Comparison of ENCODE assay signal across 36 cellular contexts in the genomic region with DNA sequence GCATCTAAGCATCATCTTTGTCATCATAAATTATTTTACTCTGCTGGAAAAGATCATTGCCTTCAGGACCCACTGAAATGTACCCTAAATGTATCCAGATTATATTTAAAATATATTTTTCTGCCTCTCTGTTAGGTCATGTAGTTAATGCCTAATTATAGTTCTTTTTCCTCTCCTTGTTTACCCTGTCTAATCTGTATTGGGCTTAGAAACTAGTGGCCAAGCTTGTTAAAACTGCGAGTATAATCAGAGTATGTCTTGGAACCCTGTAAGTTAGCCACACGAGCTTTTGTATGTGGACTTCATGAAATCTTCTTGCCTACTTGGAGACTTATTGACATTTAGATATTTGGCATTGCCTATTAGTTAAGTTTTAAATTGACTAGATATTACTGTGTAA. TPM values are rescaled to one million over a fixed set of nuclear protein-coding genes. Genes with fewer than 3 reads are reported as not detected.
DNase-seq lines count a peak whose midpoint lies in the region; ATAC-seq, FAIRE-seq and TF ChIP-seq lines count a peak whose summit lies in the region.
"Had no signal": no experiment of that assay in that cellular context is flagged by ENCODE, and none has a peak within 500 bp of the region (broad histone marks: within the 10 kb centered on the region; RNA-seq: fewer than 3 reads in every experiment).

No MANE protein-coding gene starts in this region.

- H3K4me3 Mint-ChIP-seq in progenitor cell of endocrine pancreas (ENCODE audit: low read depth), result no peak overlapping the region
- H3K4me3 Mint-ChIP-seq in activated T-cell treated with anti-CD3 and anti-CD28 coated beads, Interleukin-2, amount 50 U/mL, for 72 hours, result no peak overlapping the region
- H3K4me3 Mint-ChIP-seq: B cell; CD14-positive monocyte; CD4-positive, alpha-beta memory T cell; CD4-positive, alpha-beta T cell; CD4-positive, CD25-positive, alpha-beta regulatory T cell; CD8-positive, alpha-beta memory T cell; CD8-positive, alpha-beta T cell had no signal

- H3K4me1 ChIP-seq in body of pancreas (peaks cover 35% of the 10 kb centered on the region), pancreas (peaks cover 4 to 30% (median 6%) of the 10 kb centered on the region in 3 donors)
- H3K4me1 ChIP-seq: A549, BE2C, Caco-2 had no signal

- H3K9me3 ChIP-seq in body of pancreas, result no peaks in the 10 kb centered on the region
- H3K9me3 ChIP-seq in pancreas, result no peaks in the 10 kb centered on the region
- H3K9me3 ChIP-seq: A549, BE2C, Caco-2 had no signal

- no peak overlapping the region for H3K4me3 ChIP-seq in body of pancreas
- H3K4me3 ChIP-seq in pancreas, result no peak overlapping the region
- H3K4me3 ChIP-seq: A549; BLaER1; BLaER1 treated with 17β-estradiol and CSF1 and Interleukin-3, amounts not matched to agents 10 nM and 100 nM had no signal

- H3K27ac ChIP-seq in body of pancreas, result peak overlapping the region in 3 of 4 donors; percentile 25 to 86 (median 79)
- peak overlapping the region in 2 of 4 donors; percentile 51 to 79 for H3K27ac ChIP-seq in pancreas
- H3K27ac ChIP-seq: 22Rv1; A549; BLaER1; BLaER1 treated with 17β-estradiol and CSF1 and Interleukin-3, amounts not matched to agents 10 nM and 100 nM; C4-2B had no signal

- H3K9me3 Mint-ChIP-seq in progenitor cell of endocrine pancreas (ENCODE audit: low read depth), result no peaks in the 10 kb centered on the region
- no peaks in the 10 kb centered on the region for H3K9me3 Mint-ChIP-seq in activated T-cell treated with anti-CD3 and anti-CD28 coated beads, Interleukin-2, amount 50 U/mL, for 72 hours
- H3K9me3 Mint-ChIP-seq: CD14-positive monocyte; CD4-positive, alpha-beta memory T cell; CD4-positive, alpha-beta T cell; CD4-positive, CD25-positive, alpha-beta regulatory T cell; CD8-positive, alpha-beta memory T cell; CD8-positive, alpha-beta T cell had no signal

- intact Hi-C loops in body of pancreas (cut with DNase I) (no loop called here), pancreas (cut with DNase I) (no loop called here)

- H3K27me3 ChIP-seq in body of pancreas, result no peaks in the 10 kb centered on the region
- H3K27me3 ChIP-seq in pancreas, result no peaks in the 10 kb centered on the region
- H3K27me3 ChIP-seq: BE2C; BLaER1; BLaER1 treated with 17β-estradiol and CSF1 and Interleukin-3, amounts not matched to agents 10 nM and 100 nM had no signal

- peaks cover 3% of the 10 kb centered on the region for H3K36me3 Mint-ChIP-seq in progenitor cell of endocrine pancreas (ENCODE audit: insufficient read depth)
- no peaks in the 10 kb centered on the region for H3K36me3 Mint-ChIP-seq in activated T-cell treated with anti-CD3 and anti-CD28 coated beads, Interleukin-2, amount 50 U/mL, for 72 hours (ENCODE audit: insufficient read depth in 2 of 2)
- H3K36me3 Mint-ChIP-seq: CD14-positive monocyte; CD4-positive, alpha-beta memory T cell; CD4-positive, CD25-positive, alpha-beta regulatory T cell; CD8-positive, alpha-beta T cell had no signal

- WGBS in body of pancreas, 2 donors, result 33 to 40% methylated on average over 2 of the region's 2 CpGs
- WGBS in pancreas, 2 donors, result 31 to 45% methylated on average over 2 of the region's 2 CpGs

- H3K4me1 Mint-ChIP-seq in progenitor cell of endocrine pancreas (ENCODE audit: low read depth), result peaks cover 16% of the 10 kb centered on the region
- no peaks in the 10 kb centered on the region for H3K4me1 Mint-ChIP-seq in activated T-cell treated with anti-CD3 and anti-CD28 coated beads, Interleukin-2, amount 50 U/mL, for 72 hours (ENCODE audit: low read depth)
- H3K4me1 Mint-ChIP-seq: B cell; CD14-positive monocyte; CD8-positive, alpha-beta memory T cell had no signal

- ATAC-seq in body of pancreas, result no peak
- ATAC-seq in pancreas, result peak in 3 of 4 donors; percentile 45 to 63 (median 56)
- no peak for ATAC-seq in HG02610 (IDR thresholded peaks at IDR 0.05; ENCODE audit: unreplicated experiment)
- no peak for ATAC-seq in activated T-cell treated with anti-CD3 and anti-CD28 coated beads, Interleukin-2, amount 50 U/mL, for 72 hours (replicated peaks in 1 of 2)
- ATAC-seq: A549; CD8-positive, alpha-beta T cell had no signal

- peak overlapping the region; percentile 35 for H3K27ac Mint-ChIP-seq in progenitor cell of endocrine pancreas
- H3K27ac Mint-ChIP-seq in activated T-cell treated with anti-CD3 and anti-CD28 coated beads, Interleukin-2, amount 50 U/mL, for 72 hours, result no peak overlapping the region
- H3K27ac Mint-ChIP-seq: B cell; CD14-positive monocyte; CD4-positive, alpha-beta memory T cell; CD4-positive, alpha-beta T cell; CD4-positive, CD25-positive, alpha-beta regulatory T cell; CD8-positive, alpha-beta memory T cell; CD8-positive, alpha-beta T cell had no signal

- DNase-seq in NCI-H82 treated with DMSO at 0.1 percent for 48 hours (lab: John Stamatoyannopoulos, UW; ENCODE audit: unreplicated experiment) (peak; percentile 13), NCI-H82 (lab: John Stamatoyannopoulos, UW) (no peak), body of pancreas (no peak), pancreas (no peak), progenitor cell of endocrine pancreas (ENCODE audit: low spot score, unreplicated experiment) (no peak), DMS53 (lab: John Stamatoyannopoulos, UW) (no peak)
- DNase-seq in activated T-cell treated with anti-CD3 and anti-CD28 coated beads, Interleukin-2, amount 50 U/mL, for 72 hours, result no peak
- DNase-seq: 8988T; ACHN; AML-193; BE2C; C1 segment of cervical spinal cord; Caco-2; Calu3; CD4-positive, alpha-beta memory T cell; CD4-positive, alpha-beta T cell; CD4-positive, CD25-positive, alpha-beta regulatory T cell; CD8-positive, alpha-beta memory T cell; CD8-positive, alpha-beta T cell; COR-L47; DMS 273 treated with DMSO at 0.1 percent for 48 hours; DMS153; DMS79; DMS79 treated with DMSO at 0.1 percent for 48 hours; DND-41; EL had no signal

- no peaks in the 10 kb centered on the region for H3K27me3 Mint-ChIP-seq in progenitor cell of endocrine pancreas
- H3K27me3 Mint-ChIP-seq in activated T-cell treated with anti-CD3 and anti-CD28 coated beads, Interleukin-2, amount 50 U/mL, for 72 hours (ENCODE audit: low read depth), result no peaks in the 10 kb centered on the region
- H3K27me3 Mint-ChIP-seq: B cell; CD4-positive, alpha-beta memory T cell; CD4-positive, alpha-beta T cell; CD4-positive, CD25-positive, alpha-beta regulatory T cell; CD8-positive, alpha-beta memory T cell had no signal

- H3K36me3 ChIP-seq in body of pancreas (replicated peaks in 1 of 2; ENCODE audit: insufficient read depth in 1 of 2, low read depth in 2 of 2) (no peaks in the 10 kb centered on the region), pancreas (no peaks in the 10 kb centered on the region)
- H3K36me3 ChIP-seq: BE2C, BLaER1 had no signal

- no peak for FAIRE-seq in pancreas (lab: Jason Lieb, UNC)
- FAIRE-seq: A204.1, A549, D721Med had no signal

- TF ChIP-seq POLR2A in body of pancreas (IDR thresholded peaks at IDR 0.05), result no peak

- TF ChIP-seq CTCF in body of pancreas (IDR thresholded peaks at IDR 0.05) (no peak), pancreas (IDR thresholded peaks at IDR 0.05) (no peak), progenitor cell of endocrine pancreas (IDR thresholded peaks at IDR 0.05; ENCODE audit: unreplicated experiment) (no peak)

RNA-seq across cellular contexts. Expression of a gene that starts 55.6 kb away (rescaled TPM):
- 100 to 1,000 TPM; 143 to 212 TPM for total RNA-seq in body of pancreas
- total RNA-seq in pancreas, result 10 to 100 TPM; 40.1 to 67.5 (median 61.4) TPM
- polyA plus RNA-seq in pancreas, result 10 to 100 TPM; 73.1 to 78.9 TPM
- 109 and 112 TPM in 2 replicates for total RNA-seq in progenitor cell of endocrine pancreas
- 10 to 100 TPM; 83.8 to 91.6 TPM for total RNA-seq in activated T-cell treated with anti-CD3 and anti-CD28 coated beads, Interleukin-2, amount 50 U/mL, for 72 hours

Comparison
In these comparisons a context has a peak if more than half of its experiments do, and no peak if none do; other contexts are left out.
1. ATAC-seq: peak in pancreas (3 of 4); none in body of pancreas (single experiment), HG02610 (single experiment) and activated T-cell treated with anti-CD3 and anti-CD28 coated beads, Interleukin-2, amount 50 U/mL, for 72 hours (0 of 2).